8 cellular contexts compared by ENCODE assay signal in the genomic region with DNA sequence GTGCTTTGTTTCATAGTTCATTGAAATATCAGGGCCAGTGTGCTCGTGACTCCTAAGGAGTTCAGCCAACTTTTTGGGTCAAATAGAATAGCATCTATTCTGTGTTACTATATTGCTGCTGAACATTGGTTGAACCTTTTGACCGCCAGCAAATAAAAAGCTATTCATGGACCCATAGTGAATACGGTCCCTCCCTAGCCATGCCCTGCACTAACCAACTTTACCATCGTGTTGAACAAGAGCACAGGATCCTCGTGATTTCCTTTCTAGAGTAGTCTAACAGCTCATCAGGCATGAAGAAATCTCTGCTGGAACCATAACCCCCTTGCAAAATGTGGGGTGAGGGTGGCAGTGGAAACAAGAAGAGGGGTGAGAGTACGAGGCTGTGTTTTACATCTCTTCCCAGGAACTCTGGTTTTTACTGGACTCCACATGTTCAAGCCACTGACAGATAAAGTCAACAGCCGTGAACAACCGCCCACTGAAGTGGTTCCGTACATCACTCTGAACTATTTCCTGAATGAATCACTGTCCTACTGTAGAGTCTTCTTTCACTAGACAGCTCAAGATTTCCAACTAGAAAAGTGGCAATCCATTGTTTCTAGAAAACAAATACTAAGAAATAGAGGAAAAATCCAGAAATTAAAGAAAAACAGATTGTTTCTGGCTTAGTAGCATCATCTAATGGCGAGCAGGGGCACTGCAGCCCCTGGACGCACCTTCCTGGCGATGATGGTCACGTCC.
DNase-seq lines count a peak whose midpoint lies in the region; ATAC-seq and TF ChIP-seq lines count a peak whose summit lies in the region.

No MANE protein-coding gene starts in this region.

- H3K27ac ChIP-seq in OCI-LY1 (ENCODE audit: low read depth, low read length, poor library complexity, severe bottlenecking) = no peak overlapping the region
- no peak overlapping the region for H3K27ac ChIP-seq in breast epithelium
- no peak overlapping the region for H3K27ac ChIP-seq in thoracic aorta

- H3K4me3 ChIP-seq in OCI-LY1 (ENCODE audit: low read depth, low read length, poor library complexity, severe bottlenecking) (no peak overlapping the region), breast epithelium (no peak overlapping the region), thoracic aorta (no peak overlapping the region)

- H3K9me2 ChIP-seq in OCI-LY1 (ENCODE audit: low read depth, low read length) = no peaks in the 10 kb centered on the region

- no peak for TF ChIP-seq POLR2A in breast epithelium (IDR thresholded peaks at IDR 0.05)

- peak; percentile 7 for DNase-seq in NCI-H1092 treated with DMSO at 0.1 percent for 48 hours (lab: John Stamatoyannopoulos, UW)
- DNase-seq in NCI-H1092 (lab: John Stamatoyannopoulos, UW) = no peak
- no peak for DNase-seq in breast epithelium (ENCODE audit: low spot score in 2 of 2)
- peak; percentile 64 to 67 for DNase-seq in lung microvascular endothelial cell (ENCODE audit: low read depth in 2 of 2)
- no peak for DNase-seq in thoracic aorta (ENCODE audit: low spot score)
- no peak for DNase-seq in ecto neural progenitor cell (ENCODE audit: low spot score)

- H3K79me2 ChIP-seq in OCI-LY1 (ENCODE audit: insufficient read depth, low read length) = no peaks in the 10 kb centered on the region

- H3K4me1 ChIP-seq in OCI-LY1 (ENCODE audit: insufficient read depth, low read length, severe bottlenecking) (no peaks in the 10 kb centered on the region), breast epithelium (no peaks in the 10 kb centered on the region), thoracic aorta (ENCODE audit: control insufficient read depth in 1 of 2, low read depth in 2 of 2) (no peaks in the 10 kb centered on the region)

- H2AFZ ChIP-seq in OCI-LY1 (ENCODE audit: low read length) = no peak overlapping the region

- peak; percentile 42 for ATAC-seq in thoracic aorta (ENCODE audit: insufficient number of reproducible peaks, low FRiP score, low read depth)
- ATAC-seq in HG02588 (IDR thresholded peaks at IDR 0.05; ENCODE audit: unreplicated experiment) = no peak

- H3K36me3 ChIP-seq in OCI-LY1 (ENCODE audit: insufficient read depth, low read length) (no peaks in the 10 kb centered on the region), breast epithelium (no peaks in the 10 kb centered on the region), thoracic aorta (no peaks in the 10 kb centered on the region)

- H3K9ac ChIP-seq in OCI-LY1 (ENCODE audit: low read length) = no peak overlapping the region

- no peak overlapping the region for H3K4me2 ChIP-seq in OCI-LY1 (ENCODE audit: low read length)

- H3K27me3 ChIP-seq in OCI-LY1 (ENCODE audit: insufficient read depth, low read length) = no peaks in the 10 kb centered on the region
- H3K27me3 ChIP-seq in breast epithelium = peaks cover 0 to 12% of the 10 kb centered on the region in 2 donors
- no peaks in the 10 kb centered on the region for H3K27me3 ChIP-seq in thoracic aorta (replicated peaks; ENCODE audit: insufficient read depth)

- H3F3A ChIP-seq in OCI-LY1 (ENCODE audit: insufficient read depth, low read length) = no peaks in the 10 kb centered on the region

- intact Hi-C loops in breast epithelium (cut with DNase I; ENCODE audit: low total_unique reads) = no loop called here

- peak; percentile 72 for TF ChIP-seq CTCF in OCI-LY1 (IDR thresholded peaks at IDR 0.05; ENCODE audit: low read length)
- TF ChIP-seq CTCF in breast epithelium (IDR thresholded peaks at IDR 0.05) = peak in 2 of 3 donors; percentile 47 to 78
- TF ChIP-seq CTCF in thoracic aorta (IDR thresholded peaks at IDR 0.05) = peak; percentile 78

- H4K20me1 ChIP-seq in OCI-LY1 (ENCODE audit: insufficient read depth, low read length) = no peaks in the 10 kb centered on the region

- H3K9me3 ChIP-seq in OCI-LY1 (ENCODE audit: low read length) (no peaks in the 10 kb centered on the region), breast epithelium (peaks cover 0 to 17% of the 10 kb centered on the region in 2 donors), thoracic aorta (no peaks in the 10 kb centered on the region)

Comparison
In these comparisons a context has a peak if more than half of its experiments do, and no peak if none do; other contexts are left out.
1. DNase-seq: peak in NCI-H1092 treated with DMSO at 0.1 percent for 48 hours (single experiment) and lung microvascular endothelial cell (2 of 2); none in NCI-H1092 (single experiment), breast epithelium (0 of 2), thoracic aorta (single experiment) and ecto neural progenitor cell (single experiment).
2. Peak in every context shown above with its lines, with median percentiles within 50 percentile points of each other: CTCF ChIP-seq.